11 cellular contexts compared by ENCODE assay signal in genomic region chr1:234907585-234908457, GRCh38.
DNase-seq lines count a peak whose midpoint lies in the region; ATAC-seq, FAIRE-seq and TF ChIP-seq lines count a peak whose summit lies in the region.
"Had no signal": no experiment of that assay in that cellular context is flagged by ENCODE, and none has a peak within 500 bp of the region (broad histone marks: within the 10 kb centered on the region; RNA-seq: fewer than 3 reads in every experiment).

No MANE protein-coding gene starts in this region.

- no peaks in the 10 kb centered on the region for H3K9me3 Mint-ChIP-seq in WTC11
- no peaks in the 10 kb centered on the region for H3K9me3 Mint-ChIP-seq in T-helper 2 cell treated with Interferon-gamma antibody and Interleukin-4, amounts not matched to agents 5 μg/mL and 100 μg/mL, for 36 hours

- FAIRE-seq in urothelium cell line (lab: Jason Lieb, UNC) = no peak
- FAIRE-seq: H54 had no signal

- H3K36me3 ChIP-seq in BE2C (no peaks in the 10 kb centered on the region), SJCRH30 (no peaks in the 10 kb centered on the region)

- intact Hi-C loops in Right ventricle myocardium superior (cut with DNase I) = no loop called here

- H3K27me3 Mint-ChIP-seq in WTC11 (ENCODE audit: low read depth) = no peaks in the 10 kb centered on the region; the same call in 1 of the 2 replicates
- no peaks in the 10 kb centered on the region for H3K27me3 Mint-ChIP-seq in T-helper 2 cell treated with Interferon-gamma antibody and Interleukin-4, amounts not matched to agents 5 μg/mL and 100 μg/mL, for 36 hours (ENCODE audit: low read depth)

- ATAC-seq in WTC11 (no peak), Right ventricle myocardium superior (ENCODE audit: poor library complexity) (peak; percentile 79)

- H3K9me3 ChIP-seq in BE2C (no peaks in the 10 kb centered on the region), SJCRH30 (replicated peaks) (0 out of 2 replicates have a peak, but pooled peaks cover 2% of the 10 kb centered on the region)

- TF ChIP-seq CTCF in BE2C (IDR thresholded peaks at IDR 0.05; ENCODE audit: low read depth, low read length) (no peak), WTC11 (IDR thresholded peaks at IDR 0.05) (no peak)

- CTCF ChIA-PET in WTC11 (lab: Charles Lee) = interaction anchor here (0.5 kb wide), 1 partner anchor 125 kb away, joined by 4 read pairs; no protein-coding TSS in a partner anchor

- H3K4me1 ChIP-seq in BE2C = peaks cover 6% of the 10 kb centered on the region
- H3K4me1 ChIP-seq in SJCRH30 = no peaks in the 10 kb centered on the region

- no peak overlapping the region for H3K27ac ChIP-seq in SJCRH30
- H3K27ac ChIP-seq: RWPE1 had no signal

- H3K36me3 Mint-ChIP-seq in WTC11 = no peaks in the 10 kb centered on the region
- no peaks in the 10 kb centered on the region for H3K36me3 Mint-ChIP-seq in T-helper 2 cell treated with Interferon-gamma antibody and Interleukin-4, amounts not matched to agents 5 μg/mL and 100 μg/mL, for 36 hours (ENCODE audit: low read depth)

- H3K27me3 ChIP-seq in BE2C = no peaks in the 10 kb centered on the region
- H3K27me3 ChIP-seq in SJCRH30 = no peaks in the 10 kb centered on the region; the same call in 1 of the 2 replicates

- no peak overlapping the region for H3K4me3 Mint-ChIP-seq in WTC11
- H3K4me3 Mint-ChIP-seq in T-helper 2 cell treated with Interferon-gamma antibody and Interleukin-4, amounts not matched to agents 5 μg/mL and 100 μg/mL, for 36 hours = no peak overlapping the region

- DNase-seq in BE2C = peak; percentile 32
- no peak for DNase-seq in WTC11 (ENCODE audit: low spot score)
- no peak for DNase-seq in Right ventricle myocardium superior
- DNase-seq in renal cortical epithelial cell (ENCODE audit: low read depth) = peak; percentile 94
- DNase-seq in urothelium cell line (ENCODE audit: low spot score) = no peak
- no peak for DNase-seq in T-helper 2 cell treated with Interferon-gamma antibody and Interleukin-4, amounts not matched to agents 5 μg/mL and 100 μg/mL, for 36 hours (ENCODE audit: low spot score)
- no peak for DNase-seq in A172 (ENCODE audit: low spot score)
- DNase-seq in SJCRH30 = no peak
- DNase-seq: NCI-H1417 had no signal

- peak overlapping the region; percentile 44; the same call in 1 of the 2 replicates for H3K27ac Mint-ChIP-seq in WTC11
- no peak overlapping the region for H3K27ac Mint-ChIP-seq in T-helper 2 cell treated with Interferon-gamma antibody and Interleukin-4, amounts not matched to agents 5 μg/mL and 100 μg/mL, for 36 hours

- POLR2A ChIA-PET in WTC11 (lab: Charles Lee) = no interaction called here

- H3K4me3 ChIP-seq in BE2C (ENCODE audit: low read depth, low read length) (no peak overlapping the region), SJCRH30 (no peak overlapping the region)

- H3K4me1 Mint-ChIP-seq in WTC11 = peaks cover 16% of the 10 kb centered on the region
- peaks cover 19% of the 10 kb centered on the region for H3K4me1 Mint-ChIP-seq in T-helper 2 cell treated with Interferon-gamma antibody and Interleukin-4, amounts not matched to agents 5 μg/mL and 100 μg/mL, for 36 hours (ENCODE audit: low read depth)

TF ChIP-seq in WTC11, 78 proteins besides CTCF, POLR2A, EP300 and RAD21:
- TF ChIP-seq ZNF425 (CRISPR knock-in tag; conservative IDR thresholded peaks at IDR 0.05) (no peak), ZNF138 (CRISPR knock-in tag; conservative IDR thresholded peaks at IDR 0.05) (no peak), E2F4 (CRISPR knock-in tag; IDR thresholded peaks at IDR 0.05; ENCODE audit: borderline replicate concordance, low read depth) (no peak), ATF3 (CRISPR knock-in tag; conservative IDR thresholded peaks at IDR 0.05) (no peak), ZNF532 (CRISPR knock-in tag; IDR thresholded peaks at IDR 0.05; ENCODE audit: borderline replicate concordance) (no peak), NR3C1 (CRISPR knock-in tag; conservative IDR thresholded peaks at IDR 0.05; ENCODE audit: low read depth) (no peak), TEAD4 (CRISPR knock-in tag; IDR thresholded peaks at IDR 0.05) (no peak), ZNF121 (CRISPR knock-in tag; IDR thresholded peaks at IDR 0.05) (no peak), ATF1 (CRISPR knock-in tag; IDR thresholded peaks at IDR 0.05) (no peak)

Comparison
In these comparisons a context has a peak if more than half of its experiments do, and no peak if none do; other contexts are left out.
1. DNase-seq: peak in BE2C (single experiment) and renal cortical epithelial cell (single experiment); none in WTC11 (single experiment), Right ventricle myocardium superior (single experiment), urothelium cell line (single experiment), T-helper 2 cell treated with Interferon-gamma antibody and Interleukin-4, amounts not matched to agents 5 μg/mL and 100 μg/mL, for 36 hours (single experiment), A172 (single experiment) and SJCRH30 (0 of 2).